In genomic region chr14:73570913-73571312, GRCh38 we compare ENCODE assay signal across 9 cellular contexts. TPM values are rescaled to one million over a fixed set of nuclear protein-coding genes. Genes with fewer than 3 reads are reported as not detected.
DNase-seq lines count a peak whose midpoint lies in the region; ATAC-seq lines count a peak whose summit lies in the region.
"Not testable (repeated sequence)": the region's sequence is repeated elsewhere in the genome, so short reads cannot be mapped to it uniquely, and the experiment has no call there.
"Had no signal": no experiment of that assay in that cellular context is flagged by ENCODE, and none has a peak within 500 bp of the region (broad histone marks: within the 10 kb centered on the region; RNA-seq: fewer than 3 reads in every experiment).

No MANE protein-coding gene starts in this region.

- H3K4me3 Mint-ChIP-seq in activated T-helper 1 cell treated with anti-CD3 and anti-CD28 coated beads, Interleukin-12 subunit alpha, Interleukin-12 subunit beta, Interleukin-2, Interleukin-4 antibody, amounts not matched to agents 30 ng/mL and 10 ng/mL and 1 ng/mL, durations not matched to agents 14 hours and 24 hours and 36 hours: peak overlapping the region; percentile 2

- intact Hi-C loops in activated T-helper 1 cell treated with anti-CD3 and anti-CD28 coated beads, Interleukin-12 subunit alpha, Interleukin-12 subunit beta, Interleukin-2, Interleukin-4 antibody, amounts not matched to agents 30 ng/mL and 10 ng/mL and 1 ng/mL, durations not matched to agents 14 hours and 24 hours and 36 hours (cut with micrococcal nuclease): loop anchor here (1.0 kb wide), 1 partner anchor 62 kb away; no protein-coding TSS in a partner anchor

- not testable (repeated sequence) for H3K9me3 Mint-ChIP-seq in activated T-helper 1 cell treated with anti-CD3 and anti-CD28 coated beads, Interleukin-12 subunit alpha, Interleukin-12 subunit beta, Interleukin-2, Interleukin-4 antibody, amounts not matched to agents 30 ng/mL and 10 ng/mL and 1 ng/mL, durations not matched to agents 14 hours and 24 hours and 36 hours

- peaks cover 29% of the 10 kb centered on the region for H3K4me1 Mint-ChIP-seq in activated T-helper 1 cell treated with anti-CD3 and anti-CD28 coated beads, Interleukin-12 subunit alpha, Interleukin-12 subunit beta, Interleukin-2, Interleukin-4 antibody, amounts not matched to agents 30 ng/mL and 10 ng/mL and 1 ng/mL, durations not matched to agents 14 hours and 24 hours and 36 hours (ENCODE audit: low read depth)

- peak; percentile 59 for DNase-seq in COLO668 (lab: John Stamatoyannopoulos, UW; ENCODE audit: unreplicated experiment)
- peak; percentile 28 for DNase-seq in LHCN-M2 (ENCODE audit: low read depth)
- peak; percentile 21 for DNase-seq in SK-N-DZ (ENCODE audit: low spot score)
- DNase-seq in activated T-helper 1 cell treated with anti-CD3 and anti-CD28 coated beads, Interleukin-12 subunit alpha, Interleukin-12 subunit beta, Interleukin-2, Interleukin-4 antibody, amounts not matched to agents 30 ng/mL and 10 ng/mL and 1 ng/mL, durations not matched to agents 14 hours and 24 hours and 36 hours (ENCODE audit: low spot score): peak; percentile 53
- DNase-seq in midbrain (lab: John Stamatoyannopoulos, UW): peak; percentile 14
- peak; percentile 27 to 31 for DNase-seq in stimulated activated CD8-positive, alpha-beta memory T cell treated with anti-CD3 and anti-CD28 coated beads, Interleukin-2, amount 100 ng/mL, for 1 hour (ENCODE audit: low read depth in 2 of 2)

- not testable (repeated sequence) for H3K27ac Mint-ChIP-seq in activated T-helper 1 cell treated with anti-CD3 and anti-CD28 coated beads, Interleukin-12 subunit alpha, Interleukin-12 subunit beta, Interleukin-2, Interleukin-4 antibody, amounts not matched to agents 30 ng/mL and 10 ng/mL and 1 ng/mL, durations not matched to agents 14 hours and 24 hours and 36 hours

- peaks cover 15% of the 10 kb centered on the region for H3K36me3 Mint-ChIP-seq in activated T-helper 1 cell treated with anti-CD3 and anti-CD28 coated beads, Interleukin-12 subunit alpha, Interleukin-12 subunit beta, Interleukin-2, Interleukin-4 antibody, amounts not matched to agents 30 ng/mL and 10 ng/mL and 1 ng/mL, durations not matched to agents 14 hours and 24 hours and 36 hours (ENCODE audit: low read depth)

- peak; percentile 53 for ATAC-seq in GM21619 (IDR thresholded peaks at IDR 0.05; ENCODE audit: unreplicated experiment)
- ATAC-seq in esophagus mucosa: peak; percentile 70

- not testable (repeated sequence) for H3K27me3 Mint-ChIP-seq in activated T-helper 1 cell treated with anti-CD3 and anti-CD28 coated beads, Interleukin-12 subunit alpha, Interleukin-12 subunit beta, Interleukin-2, Interleukin-4 antibody, amounts not matched to agents 30 ng/mL and 10 ng/mL and 1 ng/mL, durations not matched to agents 14 hours and 24 hours and 36 hours (ENCODE audit: insufficient read depth)

RNA-seq across cellular contexts. Expression of gene ACOT2, which starts 1.9 kb away (rescaled TPM):
- total RNA-seq in LHCN-M2 (2014; rRNA removed) (53.0 and 54.9 TPM in 2 replicates), esophagus mucosa (7.2 TPM)
- polyA plus RNA-seq in LHCN-M2 (2012): 39.9 TPM
- 25.1 and 29.5 TPM in 2 replicates for polyA plus RNA-seq in SK-N-DZ (2014; cell fraction: cytosol; rRNA removed)
- polyA plus RNA-seq in SK-N-DZ (2014; cell fraction: nucleus; rRNA removed): 13.4 and 14.0 TPM in 2 replicates
- 5.5 and 5.9 TPM in 2 replicates for total RNA-seq in activated T-helper 1 cell treated with anti-CD3 and anti-CD28 coated beads, Interleukin-12 subunit alpha, Interleukin-12 subunit beta, Interleukin-2, Interleukin-4 antibody, amounts not matched to agents 30 ng/mL and 10 ng/mL and 1 ng/mL, durations not matched to agents 14 hours and 24 hours and 36 hours

RNA-seq across cellular contexts. Expression of gene HEATR4, which starts 12.2 kb away (rescaled TPM):
- total RNA-seq in LHCN-M2 (2014; rRNA removed): not detected in 2 replicates
- not detected for polyA plus RNA-seq in LHCN-M2 (2012)
- polyA plus RNA-seq in SK-N-DZ (2014; cell fraction: cytosol; rRNA removed): not detected in 2 replicates
- 0.12 and 0.25 TPM in 2 replicates for polyA plus RNA-seq in SK-N-DZ (2014; cell fraction: nucleus; rRNA removed)
- total RNA-seq in activated T-helper 1 cell treated with anti-CD3 and anti-CD28 coated beads, Interleukin-12 subunit alpha, Interleukin-12 subunit beta, Interleukin-2, Interleukin-4 antibody, amounts not matched to agents 30 ng/mL and 10 ng/mL and 1 ng/mL, durations not matched to agents 14 hours and 24 hours and 36 hours: 0.08 TPM in 1 of 2 replicates, not detected in the other
- total RNA-seq in esophagus mucosa: 0.04 TPM
- polyA plus RNA-seq: neural cell had no signal

RNA-seq across cellular contexts. Expression of gene ACOT4, which starts 20.8 kb away (rescaled TPM):
- 0.38 and 0.69 TPM in 2 replicates for total RNA-seq in LHCN-M2 (2014; rRNA removed)
- polyA plus RNA-seq in LHCN-M2 (2012): 0.45 TPM
- polyA plus RNA-seq in SK-N-DZ (2014; cell fraction: cytosol; rRNA removed): 0.31 and 0.43 TPM in 2 replicates
- 0.18 and 0.60 TPM in 2 replicates for polyA plus RNA-seq in SK-N-DZ (2014; cell fraction: nucleus; rRNA removed)
- 1.1 and 1.9 TPM in 2 replicates for total RNA-seq in activated T-helper 1 cell treated with anti-CD3 and anti-CD28 coated beads, Interleukin-12 subunit alpha, Interleukin-12 subunit beta, Interleukin-2, Interleukin-4 antibody, amounts not matched to agents 30 ng/mL and 10 ng/mL and 1 ng/mL, durations not matched to agents 14 hours and 24 hours and 36 hours
- 1.0 TPM for total RNA-seq in esophagus mucosa

RNA-seq across cellular contexts. Expression of gene ACOT1, which starts 34.0 kb away (rescaled TPM):
- total RNA-seq in LHCN-M2 (2014; rRNA removed): 15.7 and 18.3 TPM in 2 replicates
- 7.3 TPM for polyA plus RNA-seq in LHCN-M2 (2012)
- polyA plus RNA-seq in SK-N-DZ (2014; cell fraction: cytosol; rRNA removed): 10.9 and 12.1 TPM in 2 replicates
- 6.1 and 6.9 TPM in 2 replicates for polyA plus RNA-seq in SK-N-DZ (2014; cell fraction: nucleus; rRNA removed)
- 1.6 and 1.8 TPM in 2 replicates for total RNA-seq in activated T-helper 1 cell treated with anti-CD3 and anti-CD28 coated beads, Interleukin-12 subunit alpha, Interleukin-12 subunit beta, Interleukin-2, Interleukin-4 antibody, amounts not matched to agents 30 ng/mL and 10 ng/mL and 1 ng/mL, durations not matched to agents 14 hours and 24 hours and 36 hours
- total RNA-seq in esophagus mucosa: 2.7 TPM

RNA-seq across cellular contexts. Expression of gene ACOT6, which starts 41.4 kb away (rescaled TPM):
- total RNA-seq in LHCN-M2 (2014; rRNA removed) (not detected in 2 replicates), esophagus mucosa (not detected)
- not detected for polyA plus RNA-seq in LHCN-M2 (2012)
- not detected in 2 replicates for polyA plus RNA-seq in SK-N-DZ (2014; cell fraction: cytosol; rRNA removed)
- not detected in 2 replicates for polyA plus RNA-seq in SK-N-DZ (2014; cell fraction: nucleus; rRNA removed)
- not detected in 2 replicates for total RNA-seq in activated T-helper 1 cell treated with anti-CD3 and anti-CD28 coated beads, Interleukin-12 subunit alpha, Interleukin-12 subunit beta, Interleukin-2, Interleukin-4 antibody, amounts not matched to agents 30 ng/mL and 10 ng/mL and 1 ng/mL, durations not matched to agents 14 hours and 24 hours and 36 hours
- polyA plus RNA-seq: neural cell had no signal

Comparison
In these comparisons a context has a peak if more than half of its experiments do, and no peak if none do; other contexts are left out.
1. Peak in every context shown above with its lines: DNase-seq and ATAC-seq.